In the genomic region with DNA sequence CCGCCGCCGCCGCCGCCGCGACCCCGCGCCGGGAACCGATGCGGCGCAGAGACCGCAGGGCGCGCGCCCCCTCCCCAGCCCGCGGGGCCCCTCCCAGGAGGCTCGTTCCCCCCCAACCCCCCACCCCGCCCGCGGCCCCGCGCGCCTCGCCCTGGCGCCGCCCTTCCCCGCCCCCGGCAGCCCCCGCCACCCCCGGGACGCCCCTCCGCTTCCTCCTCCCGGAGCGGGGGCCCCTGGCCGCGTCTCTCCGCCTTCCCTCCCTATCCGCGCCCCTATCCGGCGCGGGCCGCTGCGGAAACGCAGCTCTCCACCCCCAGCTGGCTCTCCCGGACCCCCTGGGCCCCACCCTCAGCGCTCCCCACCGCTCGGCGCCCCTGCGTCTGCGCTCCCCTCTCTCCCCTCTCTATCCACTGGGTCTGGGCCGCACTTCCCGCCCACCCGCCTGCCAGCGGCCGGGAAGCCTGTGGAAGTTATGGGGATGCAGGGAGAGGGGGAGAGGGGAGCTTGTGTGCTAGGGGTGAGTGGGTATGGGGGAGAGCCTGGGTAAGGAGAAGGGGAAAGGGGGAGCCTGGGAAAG, we compare ENCODE assay signal across 11 cellular contexts. TPM values are rescaled to one million over a fixed set of nuclear protein-coding genes. Genes with fewer than 3 reads are reported as not detected.
A peak's percentile ranks its signal among the peaks of the same experiment; 100 is the strongest.
DNase-seq lines count a peak whose midpoint lies in the region; ATAC-seq and TF ChIP-seq lines count a peak whose summit lies in the region.
"Had no signal": no experiment of that assay in that cellular context is flagged by ENCODE, and none has a peak within 500 bp of the region (broad histone marks: within the 10 kb centered on the region; RNA-seq: fewer than 3 reads in every experiment).

A gene with protein sequence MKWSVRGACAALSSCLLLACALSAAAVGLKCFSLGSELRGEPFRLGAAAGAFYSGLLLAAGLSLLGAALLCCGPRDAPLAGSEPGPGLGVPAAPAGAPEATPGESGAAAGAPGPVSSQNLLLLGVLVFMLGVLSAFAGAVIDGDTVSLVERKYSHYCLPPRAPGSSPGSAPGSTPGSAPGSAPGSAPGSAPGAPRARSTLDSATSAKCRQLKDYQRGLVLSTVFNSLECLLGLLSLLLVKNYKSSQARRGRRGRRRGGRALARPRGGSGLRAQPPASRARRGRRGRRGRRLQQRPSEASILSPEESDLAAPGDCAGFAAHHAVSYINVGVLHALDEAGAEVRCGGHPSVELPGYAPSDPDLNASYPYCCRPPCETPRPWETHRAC (minus strand): TSS at position 51 of the 577 bp plus-strand sequence. CDS start 233 bp downstream, outside the sequence.

- H2AK5ac ChIP-seq in IMR-90 (ENCODE audit: low read depth, low read length), result no peak within 1 kb of the TSS

- CTCF ChIA-PET in IMR-90 (lab: Yijun Ruan, JAX), result no interaction called here

- no peak within 1 kb of the TSS for H3K23ac ChIP-seq in IMR-90 (ENCODE audit: low read depth, low read length)

- H3K4ac ChIP-seq in IMR-90 (ENCODE audit: low read depth, low read length), result no peak within 1 kb of the TSS

- H2AK9ac ChIP-seq in IMR-90 (replicated peaks; ENCODE audit: low read depth, low read length, poor library complexity), result no peak within 1 kb of the TSS

- no peak for TF ChIP-seq RAD21 in IMR-90 (IDR thresholded peaks at IDR 0.05; ENCODE audit: low read length)
- no peak for TF ChIP-seq RAD21 in neural cell (conservative IDR thresholded peaks at IDR 0.05)

- H3K79me1 ChIP-seq in IMR-90 (ENCODE audit: low read depth in 1 of 2, low read length in 2 of 2), result no peaks in the 10 kb centered on the region

- H3K9me2 ChIP-seq in neural cell (ENCODE audit: insufficient read depth, low read length), result no peaks in the 10 kb centered on the region

- H2AFZ ChIP-seq in IMR-90 (replicated peaks; ENCODE audit: low read length, poor library complexity) (no peak within 1 kb of the TSS), neural cell (ENCODE audit: low read depth, low read length) (peak within 1 kb of the TSS; percentile 45)

- H3K4me3 ChIP-seq in IMR-90 (ENCODE audit: insufficient read depth, low read depth, low read length), result no peak within 1 kb of the TSS
- peak within 1 kb of the TSS; percentile 50 for H3K4me3 ChIP-seq in coronary artery
- peak within 1 kb of the TSS; percentile 89 for H3K4me3 ChIP-seq in neural cell (ENCODE audit: low read length)
- no peak within 1 kb of the TSS for H3K4me3 ChIP-seq in colonic mucosa

- in situ Hi-C loops in IMR-90 (cut with MboI; ENCODE audit: low sequenced_read_pairs), result no loop called here

- H4K8ac ChIP-seq in IMR-90 (ENCODE audit: low read depth in 2 of 2, low read length in 2 of 2), result no peak within 1 kb of the TSS

- H3K27me3 ChIP-seq in IMR-90 (ENCODE audit: control insufficient read depth, insufficient read depth, low read length), result peaks cover 58% of the 10 kb centered on the region
- peaks cover 47% of the 10 kb centered on the region for H3K27me3 ChIP-seq in neural cell (ENCODE audit: insufficient read depth, low read depth, low read length)
- peaks cover 42% of the 10 kb centered on the region for H3K27me3 ChIP-seq in colonic mucosa

- H3K27ac ChIP-seq in IMR-90 (ENCODE audit: insufficient read depth, low read length) (no peak within 1 kb of the TSS), coronary artery (no peak within 1 kb of the TSS), neural cell (ENCODE audit: low read length) (peak within 1 kb of the TSS; percentile 92), colonic mucosa (no peak within 1 kb of the TSS)
- H3K27ac ChIP-seq: upper lobe of left lung had no signal

- ATAC-seq in IMR-90 (ENCODE audit: low read depth) (no peak), HG03439 (IDR thresholded peaks at IDR 0.05; ENCODE audit: unreplicated experiment) (no peak)

- no peaks in the 10 kb centered on the region for H3K79me2 ChIP-seq in neural cell (replicated peaks; ENCODE audit: insufficient read depth, low read length)

- H3K18ac ChIP-seq in IMR-90 (ENCODE audit: low read depth, low read length), result no peak within 1 kb of the TSS

- H3K9me1 ChIP-seq in IMR-90 (ENCODE audit: insufficient read depth, low read length), result no peaks in the 10 kb centered on the region

- H2BK120ac ChIP-seq in IMR-90 (ENCODE audit: low read depth, low read length), result no peak within 1 kb of the TSS

- BruUV-seq in IMR-90 (replicated peaks; lab: Mats Ljungman, UMichigan), result no TSS peak

- H3K56ac ChIP-seq in IMR-90 (ENCODE audit: extremely low read depth, insufficient read depth, low read length), result no peak within 1 kb of the TSS

- dilution Hi-C loops in IMR-90 (cut with HindIII; ENCODE audit: low sequenced_read_pairs, unreplicated experiment), result no loop called here

- H2BK20ac ChIP-seq in IMR-90 (ENCODE audit: low read depth, low read length), result no peak within 1 kb of the TSS

- no peak for TF ChIP-seq EP300 in neural cell (conservative IDR thresholded peaks at IDR 0.05; ENCODE audit: poor library complexity, severe bottlenecking)

- POLR2A ChIA-PET in IMR-90 (lab: Charles Lee; ENCODE audit: unreplicated experiment), result no interaction called here

- no peaks in the 10 kb centered on the region for H3K36me3 ChIP-seq in IMR-90 (ENCODE audit: control insufficient read depth, insufficient read depth, low read length)
- peaks cover 5% of the 10 kb centered on the region for H3K36me3 ChIP-seq in neural cell (ENCODE audit: insufficient read depth, low read length)
- no peaks in the 10 kb centered on the region for H3K36me3 ChIP-seq in colonic mucosa
- H3K36me3 ChIP-seq: upper lobe of left lung had no signal

- WGBS in IMR-90 (ENCODE audit: extremely low coverage in 2 of 2, insufficient read length in 1 of 2), 2 experiments, result no CpG with 5 or more reads among the region's 60 CpGs

- H3K4me2 ChIP-seq in IMR-90 (ENCODE audit: low read depth, low read length) (peak within 1 kb of the TSS; percentile 33; the same call in 1 of the 2 replicates), neural cell (ENCODE audit: low read length) (peak within 1 kb of the TSS; percentile 83)

- no peaks in the 10 kb centered on the region for H4K20me1 ChIP-seq in IMR-90 (ENCODE audit: insufficient read depth, low read length)
- H4K20me1 ChIP-seq in neural cell (ENCODE audit: insufficient read depth), result no peaks in the 10 kb centered on the region

- H3K9ac ChIP-seq in IMR-90 (ENCODE audit: low read depth, low read length) (no peak within 1 kb of the TSS), neural cell (ENCODE audit: low read length) (peak within 1 kb of the TSS; percentile 89), colonic mucosa (ENCODE audit: low read depth in 2 of 2, low read length in 2 of 2) (no peak within 1 kb of the TSS)

- no peak for TF ChIP-seq POLR2A in IMR-90 (IDR thresholded peaks at IDR 0.05; ENCODE audit: low read depth, low read length)

- H3K9me3 ChIP-seq in IMR-90 (ENCODE audit: control insufficient read depth, insufficient read depth, low read length) (0 out of 2 replicates have a peak, but pooled peaks cover 4% of the 10 kb centered on the region), neural cell (ENCODE audit: low read length) (peaks cover 11% of the 10 kb centered on the region), colonic mucosa (no peaks in the 10 kb centered on the region)
- H3K9me3 ChIP-seq: upper lobe of left lung had no signal

- TF ChIP-seq CTCF in IMR-90 (conservative IDR thresholded peaks at IDR 0.05; ENCODE audit: low read depth, low read length), result no peak
- TF ChIP-seq CTCF in coronary artery (IDR thresholded peaks at IDR 0.05), result no peak
- TF ChIP-seq CTCF in neural cell (IDR thresholded peaks at IDR 0.05; ENCODE audit: poor library complexity, severe bottlenecking), result no peak
- TF ChIP-seq CTCF in colonic mucosa (IDR thresholded peaks at IDR 0.05), result no peak

- no peaks in the 10 kb centered on the region; the same call in 1 of the 2 replicates for H3K4me1 ChIP-seq in IMR-90 (ENCODE audit: control insufficient read depth, insufficient read depth, low read length)
- H3K4me1 ChIP-seq in colonic mucosa, result no peaks in the 10 kb centered on the region

- H3F3A ChIP-seq in neural cell (ENCODE audit: insufficient read depth, low read length, poor library complexity, severe bottlenecking), result peaks cover 2% of the 10 kb centered on the region

- peak; percentile 10 for DNase-seq in NCI-H2171 treated with DMSO at 0.1 percent for 48 hours (lab: John Stamatoyannopoulos, UW)
- no peak for DNase-seq in NCI-H2171 (lab: John Stamatoyannopoulos, UW)
- no peak for DNase-seq in IMR-90
- DNase-seq in coronary artery (ENCODE audit: low spot score), result no peak
- no peak for DNase-seq in colonic mucosa
- DNase-seq in central memory CD4-positive, alpha-beta T cell, result no peak
- DNase-seq: NCI-H446 had no signal

- no peak within 1 kb of the TSS for H3K14ac ChIP-seq in IMR-90 (replicated peaks; ENCODE audit: low read depth, low read length)

- H4K5ac ChIP-seq in IMR-90 (ENCODE audit: low read depth, low read length), result no peak within 1 kb of the TSS

- no peak within 1 kb of the TSS for H2BK5ac ChIP-seq in IMR-90 (ENCODE audit: low read depth, low read length, poor library complexity, severe bottlenecking)

- intact Hi-C loops in IMR-90 (cut with micrococcal nuclease) (no loop called here), colonic mucosa (cut with DNase I) (no loop called here)

- H4K91ac ChIP-seq in IMR-90 (ENCODE audit: insufficient read depth, low read depth, low read length), result no peak within 1 kb of the TSS

- no peak within 1 kb of the TSS for H2BK15ac ChIP-seq in IMR-90 (ENCODE audit: low read depth, low read length)

TF ChIP-seq in neural cell, 6 proteins besides CTCF, POLR2A, EP300 and RAD21 (continues in another document):
- TF ChIP-seq SMC3 (conservative IDR thresholded peaks at IDR 0.05; ENCODE audit: poor library complexity), result no peak

RNA-seq across cellular contexts. Expression of the gene that starts here (rescaled TPM):
- not detected in 2 replicates for total RNA-seq in IMR-90 (2012; rRNA removed)
- not detected in 2 replicates for polyA plus RNA-seq in IMR-90 (2012; rRNA removed)
- polyA plus RNA-seq in IMR-90 (2012; cell fraction: cytosol; rRNA removed), result not detected in 2 replicates
- polyA plus RNA-seq in IMR-90 (2012; cell fraction: nucleus; rRNA removed; ENCODE audit: low replicate concordance), result not detected in 2 replicates
- 16.0 and 20.4 TPM in 2 replicates for polyA plus RNA-seq in neural cell
- polyA minus RNA-seq in neural cell, result 20.7 and 21.4 TPM in 2 replicates
- total RNA-seq in colonic mucosa, result not detected
- total RNA-seq: upper lobe of left lung had no signal
- polyA plus RNA-seq: AG04450 had no signal

Comparison
In these comparisons a context has a peak if more than half of its experiments do, and no peak if none do; other contexts are left out.
1. RNA of the gene that starts here (polyA plus RNA-seq): 16.0 to 20.4 TPM in neural cell; not detected in IMR-90; every median in the first group is over 10 times any median in the second.
2. H3K4me3 ChIP-seq: peak in coronary artery (single experiment) and neural cell (single experiment); none in IMR-90 (single experiment) and colonic mucosa (single experiment).